Comparison of ENCODE assay signal across 8 cellular contexts in genomic region chr7:45756757-45757156, GRCh38.
DNase-seq lines count a peak whose midpoint lies in the region; ATAC-seq and TF ChIP-seq lines count a peak whose summit lies in the region.
"Not testable (repeated sequence)": the region's sequence is repeated elsewhere in the genome, so short reads cannot be mapped to it uniquely, and the experiment has no call there.

No MANE protein-coding gene starts in this region.

- not testable (repeated sequence) for H4K20me1 ChIP-seq in HCT116 (ENCODE audit: insufficient read depth); OCI-LY7 (ENCODE audit: insufficient read depth, low read length)

- DNase-seq in CD4-positive, CD25-positive, alpha-beta regulatory T cell = peak in 2 of 3 donors; percentile 10 to 15
- not testable (repeated sequence) for DNase-seq in HCT116 (ENCODE audit: low read depth, low spot score); OCI-LY7 (ENCODE audit: low spot score); heart right ventricle; neural crest cell (ENCODE audit: low read depth, low spot score); transverse colon
- DNase-seq in effector memory CD8-positive, alpha-beta T cell = peak in 2 of 3 experiments; percentile 14 to 16

- peak; percentile 23 for TF ChIP-seq RAD21 in HCT116 (IDR thresholded peaks at IDR 0.05; ENCODE audit: low read depth)

- in situ Hi-C loops in transverse colon (cut with MboI; ENCODE audit: low pct_ligation_motif_present in 1 of 4, low pct_unique_long_range_greater_than_20kb in 1 of 4, low sequenced_read_pairs in 3 of 4) = not testable (repeated sequence)

- not testable (repeated sequence) for H3K27me3 Mint-ChIP-seq in CD4-positive, CD25-positive, alpha-beta regulatory T cell; activated naive CD4-positive, alpha-beta T cell treated with anti-CD3 and anti-CD28 coated beads, Interleukin-2, amount 50 U/mL, for 24 hours; effector memory CD8-positive, alpha-beta T cell; neural crest cell (ENCODE audit: low read depth)

- RAD21 ChIA-PET in HCT116 (lab: Charles Lee; ENCODE audit: low non-redundant PET in 1 of 2, low total read pairs in 2 of 2, uncharacterized antibody in 2 of 2, unreplicated experiment in 2 of 2) = not testable (repeated sequence)

- not testable (repeated sequence) for H3K9me2 ChIP-seq in HCT116 (ENCODE audit: insufficient read depth); OCI-LY7 (ENCODE audit: insufficient read depth, low read length)

- not testable (repeated sequence) for H3K4me3 ChIP-seq in CD4-positive, CD25-positive, alpha-beta regulatory T cell (ENCODE audit: low read depth, low read length); HCT116 (replicated peaks in 1 of 2; ENCODE audit: low read depth in 1 of 2, low read length in 2 of 2); OCI-LY7 (ENCODE audit: low read depth, low read length, poor library complexity, severe bottlenecking); heart right ventricle; transverse colon

- not testable (repeated sequence) for H3K27me3 ChIP-seq in CD4-positive, CD25-positive, alpha-beta regulatory T cell (ENCODE audit: control insufficient read depth, insufficient read depth, low read length); HCT116 (ENCODE audit: insufficient read depth, low read length); heart right ventricle; transverse colon

- H3K4me1 ChIP-seq in CD4-positive, CD25-positive, alpha-beta regulatory T cell (ENCODE audit: control insufficient read depth, insufficient read depth, low read length, poor library complexity, severe bottlenecking); HCT116 (ENCODE audit: control insufficient read depth in 1 of 2, insufficient read depth in 2 of 2, low read length in 2 of 2); OCI-LY7 (ENCODE audit: insufficient read depth, low read length, poor library complexity, severe bottlenecking); heart right ventricle; transverse colon: not testable (repeated sequence)

- TF ChIP-seq CTCF in HCT116 (IDR thresholded peaks at IDR 0.05 in 2 of 3, conservative IDR thresholded peaks at IDR 0.05 in 1 of 3; ENCODE audit: borderline replicate concordance in 1 of 3, insufficient read depth in 1 of 3, low read depth in 2 of 3, low read length in 2 of 3) (peak in 1 of 3 experiments; percentile 17; a peak in 2 of 6 replicates), OCI-LY7 (conservative IDR thresholded peaks at IDR 0.05; ENCODE audit: low read length) (peak; percentile 57), heart right ventricle (IDR thresholded peaks at IDR 0.05) (peak in 5 of 9 donors; percentile 13 to 35 (median 28)), neural crest cell (conservative IDR thresholded peaks at IDR 0.05) (peak; percentile 56), transverse colon (IDR thresholded peaks at IDR 0.05) (peak in 3 of 5 experiments; percentile 12 to 22 (median 14))

- peaks cover 20% of the 10 kb centered on the region for H3K36me3 Mint-ChIP-seq in CD4-positive, CD25-positive, alpha-beta regulatory T cell
- not testable (repeated sequence) for H3K36me3 Mint-ChIP-seq in activated naive CD4-positive, alpha-beta T cell treated with anti-CD3 and anti-CD28 coated beads, Interleukin-2, amount 50 U/mL, for 24 hours; neural crest cell (ENCODE audit: low read depth)
- H3K36me3 Mint-ChIP-seq in effector memory CD8-positive, alpha-beta T cell (ENCODE audit: insufficient read depth) = peaks cover 23% of the 10 kb centered on the region

- peak overlapping the region in 1 of 4 donors; percentile 73 for H3K4me3 Mint-ChIP-seq in CD4-positive, CD25-positive, alpha-beta regulatory T cell
- not testable (repeated sequence) for H3K4me3 Mint-ChIP-seq in activated naive CD4-positive, alpha-beta T cell treated with anti-CD3 and anti-CD28 coated beads, Interleukin-2, amount 50 U/mL, for 24 hours; effector memory CD8-positive, alpha-beta T cell; neural crest cell

- H2AFZ ChIP-seq in HCT116 (ENCODE audit: low read depth, low read length, poor library complexity, severe bottlenecking); OCI-LY7 (ENCODE audit: low read length): not testable (repeated sequence)

- not testable (repeated sequence) for ATAC-seq in CD4-positive, CD25-positive, alpha-beta regulatory T cell (ENCODE audit: low read depth in 2 of 2); HCT116; effector memory CD8-positive, alpha-beta T cell (replicated peaks); heart right ventricle

- H3K27ac ChIP-seq in CD4-positive, CD25-positive, alpha-beta regulatory T cell (ENCODE audit: insufficient read depth, low read length, poor library complexity, severe bottlenecking); HCT116 (ENCODE audit: low read depth, low read length); OCI-LY7 (ENCODE audit: low read depth, low read length, poor library complexity, severe bottlenecking); heart right ventricle; transverse colon: not testable (repeated sequence)

- BruUV-seq in HCT116 (replicated peaks; lab: Mats Ljungman, UMichigan); OCI-LY7 (replicated peaks; lab: Mats Ljungman, UMichigan): not testable (repeated sequence)

- not testable (repeated sequence) for H3K9me3 Mint-ChIP-seq in CD4-positive, CD25-positive, alpha-beta regulatory T cell; activated naive CD4-positive, alpha-beta T cell treated with anti-CD3 and anti-CD28 coated beads, Interleukin-2, amount 50 U/mL, for 24 hours; effector memory CD8-positive, alpha-beta T cell; neural crest cell

- peaks cover 0 to 16% (median 10%) of the 10 kb centered on the region in 4 donors for H3K4me1 Mint-ChIP-seq in CD4-positive, CD25-positive, alpha-beta regulatory T cell
- not testable (repeated sequence) for H3K4me1 Mint-ChIP-seq in activated naive CD4-positive, alpha-beta T cell treated with anti-CD3 and anti-CD28 coated beads, Interleukin-2, amount 50 U/mL, for 24 hours; effector memory CD8-positive, alpha-beta T cell (ENCODE audit: low read depth in 2 of 2); neural crest cell

- POLR2A ChIA-PET in HCT116 (lab: Charles Lee); OCI-LY7 (lab: Charles Lee): not testable (repeated sequence)

- intact Hi-C loops in HCT116 (cut with micrococcal nuclease) = loop anchor here (10.0 kb wide), 1 partner anchor 98 kb away; no protein-coding TSS in a partner anchor
- intact Hi-C loops in OCI-LY7 (cut with micrococcal nuclease; ENCODE audit: unreplicated experiment); transverse colon (cut with DNase I; ENCODE audit: low total_unique reads): not testable (repeated sequence)
- intact Hi-C loops in heart right ventricle (cut with DNase I) = loop anchor here in 1 of 10 donors (10.0 kb wide), 1 partner anchor 92 kb away; no protein-coding TSS in a partner anchor

- CTCF ChIA-PET in HCT116 (lab: Charles Lee); OCI-LY7 (lab: Charles Lee; ENCODE audit: unreplicated experiment): not testable (repeated sequence)

- TF ChIP-seq POLR2A in HCT116 (IDR thresholded peaks at IDR 0.05; ENCODE audit: borderline replicate concordance, extremely low read depth, insufficient read depth, insufficient read length); transverse colon (IDR thresholded peaks at IDR 0.05): not testable (repeated sequence)

- not testable (repeated sequence) for H3K4me2 ChIP-seq in HCT116 (ENCODE audit: low read length); OCI-LY7 (ENCODE audit: low read length)

- H3K79me2 ChIP-seq in HCT116 (ENCODE audit: insufficient read depth, low read length) = peaks cover 16% of the 10 kb centered on the region
- not testable (repeated sequence) for H3K79me2 ChIP-seq in OCI-LY7 (ENCODE audit: insufficient read depth, low read depth, low read length)

- H3K9me3 ChIP-seq in CD4-positive, CD25-positive, alpha-beta regulatory T cell (ENCODE audit: control insufficient read depth in 2 of 2, low read length in 2 of 2); HCT116 (ENCODE audit: control insufficient read depth in 1 of 2, insufficient read depth in 1 of 2, low read depth in 1 of 2, low read length in 2 of 2); OCI-LY7 (ENCODE audit: low read length); heart right ventricle; transverse colon: not testable (repeated sequence)

- not testable (repeated sequence) for H3K9ac ChIP-seq in HCT116 (ENCODE audit: low read length)

- not testable (repeated sequence) for H3K36me3 ChIP-seq in CD4-positive, CD25-positive, alpha-beta regulatory T cell (ENCODE audit: control insufficient read depth, insufficient read depth, low read length); HCT116 (ENCODE audit: control insufficient read depth in 1 of 2, insufficient read depth in 2 of 2, low read length in 2 of 2); transverse colon
- H3K36me3 ChIP-seq in OCI-LY7 (ENCODE audit: insufficient read depth, low read length) (peaks cover 30% of the 10 kb centered on the region), heart right ventricle (peaks cover 0 to 65% (median 7%) of the 10 kb centered on the region in 9 donors)

- TF ChIP-seq EP300 in transverse colon (IDR thresholded peaks at IDR 0.05; ENCODE audit: low read depth) = not testable (repeated sequence)

- WGBS in heart right ventricle, 2 donors = 85 to 95% methylated on average over 2 of the region's 2 CpGs
- 64 to 100% methylated on average over 1 to 2 of the region's 2 CpGs for WGBS in transverse colon (ENCODE audit: low coverage in 1 of 2), 2 donors

- peak overlapping the region in 1 of 3 donors; percentile 27 for H3K27ac Mint-ChIP-seq in CD4-positive, CD25-positive, alpha-beta regulatory T cell
- peak overlapping the region; percentile 30 for H3K27ac Mint-ChIP-seq in activated naive CD4-positive, alpha-beta T cell treated with anti-CD3 and anti-CD28 coated beads, Interleukin-2, amount 50 U/mL, for 24 hours
- peak overlapping the region in 1 of 2 donors; percentile 39 for H3K27ac Mint-ChIP-seq in effector memory CD8-positive, alpha-beta T cell
- H3K27ac Mint-ChIP-seq in neural crest cell (ENCODE audit: unreplicated experiment) = not testable (repeated sequence)
